14 cellular contexts compared by ENCODE assay signal in the genomic region with DNA sequence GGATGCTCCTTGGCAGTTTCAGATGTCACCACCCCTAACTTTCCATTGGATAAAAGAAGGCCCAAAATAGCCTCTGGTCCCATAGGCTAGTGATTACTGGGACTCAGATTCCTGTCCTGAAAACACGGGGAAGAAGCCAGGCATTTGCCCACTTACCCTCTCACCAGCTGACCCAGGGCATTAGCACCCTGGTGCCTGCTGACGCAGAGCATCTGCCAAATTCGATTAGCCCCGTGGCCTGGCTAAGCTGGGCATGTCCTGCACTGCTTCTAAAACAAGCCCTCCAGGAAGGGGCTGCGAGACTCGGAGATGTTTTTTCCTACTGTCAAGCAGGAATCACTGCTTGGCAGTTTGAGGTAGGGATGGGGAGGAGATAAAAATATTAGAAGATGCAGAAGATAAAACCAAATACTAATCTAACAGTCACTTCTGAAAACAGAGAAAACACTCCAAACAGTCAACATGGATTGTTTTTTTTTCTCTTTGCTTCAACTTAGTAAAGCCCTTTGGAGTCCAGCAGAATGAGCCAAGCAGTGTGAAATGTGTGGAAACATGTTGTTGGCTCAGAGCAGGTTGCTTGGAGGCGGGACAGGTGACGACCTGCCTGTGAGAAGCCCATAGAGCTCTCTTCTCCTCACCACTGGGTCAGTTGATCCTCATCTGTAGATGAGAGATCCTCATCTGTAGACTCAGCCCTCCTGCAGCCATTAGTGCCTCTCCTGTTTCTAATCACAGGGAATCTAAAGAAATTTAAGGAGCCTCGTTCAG. TPM values are rescaled to one million over a fixed set of nuclear protein-coding genes. Genes with fewer than 3 reads are reported as not detected.
"Had no signal": no experiment of that assay in that cellular context is flagged by ENCODE, and none has a peak within 500 bp of the region (broad histone marks: within the 10 kb centered on the region; RNA-seq: fewer than 3 reads in every experiment).

No MANE protein-coding gene starts in this region.

- ATAC-seq: activated CD8-positive, alpha-beta T cell treated with anti-CD3 and anti-CD28 coated beads for 36 hours; activated naive CD8-positive, alpha-beta T cell treated with anti-CD3 and anti-CD28 coated beads, Interleukin-2, amount 50 U/mL, for 24 hours; activated T-cell treated with anti-CD3 and anti-CD28 coated beads, Interleukin-2, amount 50 U/mL, for 72 hours; effector memory CD8-positive, alpha-beta T cell; pancreas; stimulated activated memory B cell treated with anti-CD40 and anti-IgM and Interleukin-4, amounts not matched to agents 10 μg/mL and 1 μg/mL and 100 μg/mL, for 72 hours had no signal

- H3K27me3 ChIP-seq: esophagus muscularis mucosa, pancreas had no signal

- H3K9me3 ChIP-seq: esophagus muscularis mucosa, pancreas had no signal

- H3K4me1 ChIP-seq: esophagus muscularis mucosa, pancreas had no signal

- H3K4me3 ChIP-seq: esophagus muscularis mucosa, pancreas had no signal

- H3K27ac ChIP-seq: esophagus muscularis mucosa, pancreas had no signal

- H3K36me3 ChIP-seq: esophagus muscularis mucosa, pancreas had no signal

- DNase-seq: activated CD8-positive, alpha-beta memory T cell treated with anti-CD3 and anti-CD28 coated beads, Interleukin-2, amount 50 U/mL, for 4 hours; activated CD8-positive, alpha-beta T cell treated with anti-CD3 and anti-CD28 coated beads for 36 hours; activated naive CD4-positive, alpha-beta T cell; activated naive CD8-positive, alpha-beta T cell treated with anti-CD3 and anti-CD28 coated beads, Interleukin-2, amount 50 U/mL, for 24 hours; activated T-cell treated with anti-CD3 and anti-CD28 coated beads, Interleukin-2, amount 50 U/mL, for 72 hours; effector memory CD8-positive, alpha-beta T cell; glutamatergic neuron; pancreas; SIG-M5; small intestine; SW 1271; trophoblast cell had no signal

RNA-seq across cellular contexts. Expression of gene BDNF, which starts 54.0 kb away (rescaled TPM):
- total RNA-seq: activated CD8-positive, alpha-beta T cell treated with anti-CD3 and anti-CD28 coated beads for 36 hours; activated T-cell treated with anti-CD3 and anti-CD28 coated beads, Interleukin-2, amount 50 U/mL, for 72 hours had no signal
